In the genomic region with DNA sequence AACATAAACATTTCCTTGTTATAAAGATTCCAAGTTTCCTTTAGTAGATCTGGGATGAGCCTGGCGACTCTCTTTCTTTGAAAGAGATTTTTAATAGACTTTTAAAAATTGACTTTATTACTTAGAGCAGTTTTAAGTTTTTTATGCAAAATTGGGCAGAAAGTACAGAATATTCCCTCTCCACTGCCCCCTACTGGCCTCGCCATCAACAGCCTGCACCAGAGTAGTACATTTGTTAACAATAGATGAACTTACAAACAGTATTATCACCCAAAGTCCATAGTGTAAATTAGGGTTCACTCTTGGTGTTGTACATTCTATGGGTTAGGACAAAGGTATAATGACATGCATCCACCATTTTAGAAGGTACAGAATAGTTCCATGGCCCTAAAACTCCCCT, we compare ENCODE assay signal across 1 cellular context.
TF ChIP-seq lines count a peak whose summit lies in the region.

No MANE protein-coding gene starts in this region.

TF ChIP-seq in SK-N-SH treated with all-trans-retinoic acid at 6 μM for 48 hours, 23 proteins besides CTCF, POLR2A, EP300 and RAD21 (continued from another document):
- TF ChIP-seq, protein P1, sequence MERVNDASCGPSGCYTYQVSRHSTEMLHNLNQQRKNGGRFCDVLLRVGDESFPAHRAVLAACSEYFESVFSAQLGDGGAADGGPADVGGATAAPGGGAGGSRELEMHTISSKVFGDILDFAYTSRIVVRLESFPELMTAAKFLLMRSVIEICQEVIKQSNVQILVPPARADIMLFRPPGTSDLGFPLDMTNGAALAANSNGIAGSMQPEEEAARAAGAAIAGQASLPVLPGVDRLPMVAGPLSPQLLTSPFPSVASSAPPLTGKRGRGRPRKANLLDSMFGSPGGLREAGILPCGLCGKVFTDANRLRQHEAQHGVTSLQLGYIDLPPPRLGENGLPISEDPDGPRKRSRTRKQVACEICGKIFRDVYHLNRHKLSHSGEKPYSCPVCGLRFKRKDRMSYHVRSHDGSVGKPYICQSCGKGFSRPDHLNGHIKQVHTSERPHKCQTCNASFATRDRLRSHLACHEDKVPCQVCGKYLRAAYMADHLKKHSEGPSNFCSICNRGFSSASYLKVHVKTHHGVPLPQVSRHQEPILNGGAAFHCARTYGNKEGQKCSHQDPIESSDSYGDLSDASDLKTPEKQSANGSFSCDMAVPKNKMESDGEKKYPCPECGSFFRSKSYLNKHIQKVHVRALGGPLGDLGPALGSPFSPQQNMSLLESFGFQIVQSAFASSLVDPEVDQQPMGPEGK (CRISPR knock-in tag; IDR thresholded peaks at IDR 0.05; ENCODE audit: borderline replicate concordance), result no peak
- TF ChIP-seq PPARA (CRISPR knock-in tag; IDR thresholded peaks at IDR 0.05; ENCODE audit: borderline replicate concordance), result no peak
- no peak for TF ChIP-seq ZNF70 (CRISPR knock-in tag; IDR thresholded peaks at IDR 0.05)
- TF ChIP-seq OSR1 (CRISPR knock-in tag; IDR thresholded peaks at IDR 0.05), result no peak
- no peak for TF ChIP-seq TOX (CRISPR knock-in tag; IDR thresholded peaks at IDR 0.05; ENCODE audit: borderline replicate concordance)
- TF ChIP-seq ZNF565 (CRISPR knock-in tag; conservative IDR thresholded peaks at IDR 0.05; ENCODE audit: low read depth), result no peak
